20 cellular contexts compared by ENCODE assay signal in genomic region chr4:6920174-6920573, GRCh38. TPM values are rescaled to one million over a fixed set of nuclear protein-coding genes. Genes with fewer than 3 reads are reported as not detected.
DNase-seq lines count a peak whose midpoint lies in the region; ATAC-seq and TF ChIP-seq lines count a peak whose summit lies in the region.
"Had no signal": no experiment of that assay in that cellular context is flagged by ENCODE, and none has a peak within 500 bp of the region (broad histone marks: within the 10 kb centered on the region; RNA-seq: fewer than 3 reads in every experiment).

No MANE protein-coding gene starts in this region.

- H3K4me3 ChIP-seq in sigmoid colon = no peak overlapping the region
- H3K4me3 ChIP-seq: GM23338 had no signal

- CTCF ChIA-PET in MCF 10A (lab: Yijun Ruan, JAX) = interaction anchor here (0.7 to 1.4 kb wide), 3 partner anchors 10 to 1032 kb away, joined by 3 to 5 read pairs (median 3); partner anchors contain the start of gene TBC1D14

- H3K27me3 Mint-ChIP-seq in activated T-cell treated with anti-CD3 and anti-CD28 coated beads, Interleukin-2, amount 50 U/mL, for 24 hours = no peaks in the 10 kb centered on the region
- H3K27me3 Mint-ChIP-seq in effector memory CD8-positive, alpha-beta T cell = no peaks in the 10 kb centered on the region
- no peaks in the 10 kb centered on the region for H3K27me3 Mint-ChIP-seq in MCF 10A (ENCODE audit: insufficient read depth, unreplicated experiment)

- no TSS peak for BruUV-seq in MCF 10A (replicated peaks; lab: Mats Ljungman, UMichigan)

- TF ChIP-seq EP300 in sigmoid colon (IDR thresholded peaks at IDR 0.05) = no peak

- no peaks in the 10 kb centered on the region for H3K9me3 Mint-ChIP-seq in activated T-cell treated with anti-CD3 and anti-CD28 coated beads, Interleukin-2, amount 50 U/mL, for 24 hours
- H3K9me3 Mint-ChIP-seq in effector memory CD8-positive, alpha-beta T cell = no peaks in the 10 kb centered on the region
- H3K9me3 Mint-ChIP-seq in MCF 10A (ENCODE audit: unreplicated experiment) = no peaks in the 10 kb centered on the region
- H3K9me3 Mint-ChIP-seq: GM23338; T-helper 2 cell treated with Interferon-gamma antibody and Interleukin-4, amounts not matched to agents 5 μg/mL and 100 μg/mL, for 36 hours had no signal

- H3K36me3 ChIP-seq in sigmoid colon = peaks cover 7 to 16% (median 12%) of the 10 kb centered on the region in 4 donors

- TF ChIP-seq CTCF in sigmoid colon (IDR thresholded peaks at IDR 0.05) (no peak), MCF 10A (IDR thresholded peaks at IDR 0.05; ENCODE audit: unreplicated experiment) (no peak)

- 57 to 61% methylated on average over 3 of the region's 3 CpGs for WGBS in sigmoid colon, 2 donors

- no peak for ATAC-seq in effector memory CD8-positive, alpha-beta T cell (replicated peaks)
- ATAC-seq: GM23338, left ventricle myocardium superior had no signal

- POLR2A ChIA-PET in MCF 10A (lab: Yijun Ruan, JAX) = interaction anchor here (1.5 kb wide), 1 partner anchor 148 kb away, joined by 5 read pairs; the partner anchor contains the start of gene GRPEL1

- no peak for DNase-seq in activated T-cell treated with anti-CD3 and anti-CD28 coated beads, Interleukin-2, amount 50 U/mL, for 24 hours
- DNase-seq in activated T-cell treated with anti-CD3 and anti-CD28 coated beads, Interleukin-2, amount 50 U/mL, for 48 hours = no peak
- DNase-seq in NCI-H2029 (lab: John Stamatoyannopoulos, UW) (peak; percentile 73), sigmoid colon (peak; percentile 62), NCI-H82 treated with DMSO at 0.1 percent for 48 hours (lab: John Stamatoyannopoulos, UW; ENCODE audit: unreplicated experiment) (no peak), amygdala (lab: John Stamatoyannopoulos, UW) (no peak), MCF 10A (ENCODE audit: unreplicated experiment) (no peak)
- no peak for DNase-seq in effector memory CD8-positive, alpha-beta T cell
- DNase-seq: ACHN; activated CD4-positive, CD25-positive, alpha-beta regulatory T cell treated with anti-CD3 and anti-CD28 coated beads, Interleukin-2, amount 50 U/mL, for 72 hours; activated T-cell treated with anti-CD3 and anti-CD28 coated beads for 4 hours; aorta; GDM1; KG1; left ventricle myocardium superior; NCI-H1092; NCI-H2227 treated with DMSO at 0.1 percent for 48 hours; Right ventricle myocardium superior had no signal

- intact Hi-C loops in sigmoid colon (cut with DNase I) = no loop called here
- intact Hi-C loops in MCF 10A (cut with micrococcal nuclease) = no loop called here

- peaks cover 0 to 32% (median 29%) of the 10 kb centered on the region in 4 donors for H3K4me1 ChIP-seq in sigmoid colon

- H3K9me3 ChIP-seq in sigmoid colon = no peaks in the 10 kb centered on the region

- H3K4me1 Mint-ChIP-seq in activated T-cell treated with anti-CD3 and anti-CD28 coated beads, Interleukin-2, amount 50 U/mL, for 24 hours (ENCODE audit: low read depth) = peaks cover 71% of the 10 kb centered on the region
- peaks cover 57 to 63% of the 10 kb centered on the region in 2 donors for H3K4me1 Mint-ChIP-seq in effector memory CD8-positive, alpha-beta T cell (ENCODE audit: low read depth in 2 of 2)
- H3K4me1 Mint-ChIP-seq in MCF 10A (ENCODE audit: insufficient read depth, unreplicated experiment) = peaks cover 17% of the 10 kb centered on the region

- H3K27me3 ChIP-seq in sigmoid colon = no peaks in the 10 kb centered on the region

- H3K27ac ChIP-seq in sigmoid colon = peak overlapping the region in 3 of 4 donors; percentile 8 to 39 (median 33)

- peak overlapping the region; percentile 76 for H3K27ac Mint-ChIP-seq in activated T-cell treated with anti-CD3 and anti-CD28 coated beads, Interleukin-2, amount 50 U/mL, for 24 hours
- H3K27ac Mint-ChIP-seq in effector memory CD8-positive, alpha-beta T cell = peak overlapping the region; percentile 12 to 51
- no peak overlapping the region for H3K27ac Mint-ChIP-seq in MCF 10A (ENCODE audit: low read depth, unreplicated experiment)
- H3K27ac Mint-ChIP-seq: GM23338; T-helper 2 cell treated with Interferon-gamma antibody and Interleukin-4, amounts not matched to agents 5 μg/mL and 100 μg/mL, for 36 hours had no signal

- TF ChIP-seq POLR2A in sigmoid colon (IDR thresholded peaks at IDR 0.05) = no peak

- no peak overlapping the region for H3K4me3 Mint-ChIP-seq in activated T-cell treated with anti-CD3 and anti-CD28 coated beads, Interleukin-2, amount 50 U/mL, for 24 hours
- H3K4me3 Mint-ChIP-seq in effector memory CD8-positive, alpha-beta T cell = no peak overlapping the region
- no peak overlapping the region for H3K4me3 Mint-ChIP-seq in MCF 10A (ENCODE audit: unreplicated experiment)
- H3K4me3 Mint-ChIP-seq: GM23338; T-helper 2 cell treated with Interferon-gamma antibody and Interleukin-4, amounts not matched to agents 5 μg/mL and 100 μg/mL, for 36 hours had no signal

- peaks cover 34% of the 10 kb centered on the region for H3K36me3 Mint-ChIP-seq in activated T-cell treated with anti-CD3 and anti-CD28 coated beads, Interleukin-2, amount 50 U/mL, for 24 hours (ENCODE audit: low read depth)
- peaks cover 14% of the 10 kb centered on the region for H3K36me3 Mint-ChIP-seq in effector memory CD8-positive, alpha-beta T cell (ENCODE audit: insufficient read depth)
- H3K36me3 Mint-ChIP-seq in MCF 10A (ENCODE audit: insufficient read depth, unreplicated experiment) = peaks cover 21% of the 10 kb centered on the region

RNA-seq across cellular contexts. Expression of gene TBC1D14, which starts 10.5 kb away (rescaled TPM):
- total RNA-seq in sigmoid colon = 10 to 100 TPM; 26.3 to 46.4 (median 32.6) TPM
- 10 to 100 TPM; 19.2 to 38.5 (median 22.2) TPM for polyA plus RNA-seq in sigmoid colon
- total RNA-seq in MCF 10A (2022) = 52.6 and 55.1 TPM in 2 replicates

Comparison
In these comparisons a context has a peak if more than half of its experiments do, and no peak if none do; other contexts are left out.
1. DNase-seq: peak in NCI-H2029 (single experiment) and sigmoid colon (single experiment); none in activated T-cell treated with anti-CD3 and anti-CD28 coated beads, Interleukin-2, amount 50 U/mL, for 24 hours (single experiment), activated T-cell treated with anti-CD3 and anti-CD28 coated beads, Interleukin-2, amount 50 U/mL, for 48 hours (0 of 2), effector memory CD8-positive, alpha-beta T cell (0 of 3), NCI-H82 treated with DMSO at 0.1 percent for 48 hours (single experiment), amygdala (0 of 56) and MCF 10A (single experiment).